8 cellular contexts compared by ENCODE assay signal in genomic region chr5:152349683-152350526, GRCh38. TPM values are rescaled to one million over a fixed set of nuclear protein-coding genes. Genes with fewer than 3 reads are reported as not detected.
A peak's percentile ranks its signal among the peaks of the same experiment; 100 is the strongest.
DNase-seq lines count a peak whose midpoint lies in the region; ATAC-seq and TF ChIP-seq lines count a peak whose summit lies in the region.

No MANE protein-coding gene starts in this region.

- H3K9me3 ChIP-seq in OCI-LY7 (ENCODE audit: low read length) (no peaks in the 10 kb centered on the region), mammary epithelial cell (replicated peaks; ENCODE audit: insufficient read depth, low read length) (no peaks in the 10 kb centered on the region), left lung (no peaks in the 10 kb centered on the region), transverse colon (no peaks in the 10 kb centered on the region)

- POLR2A ChIA-PET in OCI-LY7 (lab: Charles Lee) = interaction anchor here (0.5 to 0.8 kb wide), 3 partner anchors 136 to 168 kb away, joined by 3 read pairs; no protein-coding TSS in a partner anchor

- H3K36me3 ChIP-seq in OCI-LY7 (ENCODE audit: insufficient read depth, low read length) (no peaks in the 10 kb centered on the region), mammary epithelial cell (ENCODE audit: insufficient read depth, low read length) (no peaks in the 10 kb centered on the region), left lung (no peaks in the 10 kb centered on the region), transverse colon (no peaks in the 10 kb centered on the region)

- no peaks in the 10 kb centered on the region for H3K4me1 ChIP-seq in OCI-LY7 (ENCODE audit: insufficient read depth, low read length, poor library complexity, severe bottlenecking)
- no peaks in the 10 kb centered on the region for H3K4me1 ChIP-seq in mammary epithelial cell (ENCODE audit: insufficient read depth, low read length)
- H3K4me1 ChIP-seq in left lung = no peaks in the 10 kb centered on the region
- no peaks in the 10 kb centered on the region for H3K4me1 ChIP-seq in transverse colon

- no peak for TF ChIP-seq POLR2A in transverse colon (IDR thresholded peaks at IDR 0.05)

- CTCF ChIA-PET in OCI-LY7 (lab: Charles Lee; ENCODE audit: unreplicated experiment) = interaction anchor here (1.4 kb wide), 1 partner anchor 524 kb away, joined by 4 read pairs; no protein-coding TSS in a partner anchor
- CTCF ChIA-PET in mammary epithelial cell (lab: Charles Lee; ENCODE audit: low non-redundant PET) = interaction anchor here (0.6 kb wide), 2 partner anchors 15 to 168 kb away, joined by 3 read pairs; no protein-coding TSS in a partner anchor

- TF ChIP-seq CTCF in OCI-LY7 (conservative IDR thresholded peaks at IDR 0.05; ENCODE audit: low read length) (peak; percentile 90), mammary epithelial cell (conservative IDR thresholded peaks at IDR 0.05 in 1 of 2, IDR thresholded peaks at IDR 0.05 in 1 of 2; ENCODE audit: extremely low read depth in 1 of 2, insufficient read depth in 1 of 2, low read depth in 1 of 2, low read length in 2 of 2) (peak; percentile 94 to 97), left lung (IDR thresholded peaks at IDR 0.05) (peak; percentile 72 to 77), transverse colon (IDR thresholded peaks at IDR 0.05) (peak; percentile 40 to 74 (median 55))

- dilution Hi-C loops in mammary epithelial cell (cut with HindIII; ENCODE audit: low sequenced_read_pairs) = loop anchor here (5.0 kb wide), 1 partner anchor 83 kb away; no protein-coding TSS in a partner anchor

- no peaks in the 10 kb centered on the region for H3K79me2 ChIP-seq in OCI-LY7 (ENCODE audit: insufficient read depth, low read depth, low read length)
- H3K79me2 ChIP-seq in mammary epithelial cell (ENCODE audit: insufficient read depth, low read length) = no peaks in the 10 kb centered on the region

- no peak for TF ChIP-seq EP300 in transverse colon (IDR thresholded peaks at IDR 0.05; ENCODE audit: low read depth)

- no peak overlapping the region for H2AFZ ChIP-seq in OCI-LY7 (ENCODE audit: low read length)
- H2AFZ ChIP-seq in mammary epithelial cell (ENCODE audit: low read depth, low read length) = no peak overlapping the region

- intact Hi-C loops in OCI-LY7 (cut with micrococcal nuclease; ENCODE audit: unreplicated experiment) (loop anchor here (5.0 kb wide), 1 partner anchor 523 kb away; no protein-coding TSS in a partner anchor), mammary epithelial cell (cut with micrococcal nuclease) (loop anchor here (2.0 to 5.0 kb wide), 3 partner anchors 208 to 693 kb away; no protein-coding TSS in a partner anchor), left lung (cut with DNase I) (no loop called here), transverse colon (cut with DNase I; ENCODE audit: low total_unique reads) (no loop called here)

- H3K4me3 ChIP-seq in OCI-LY7 (ENCODE audit: low read depth, low read length, poor library complexity, severe bottlenecking) (no peak overlapping the region), mammary epithelial cell (replicated peaks in 1 of 3; ENCODE audit: insufficient read depth in 1 of 3, low read depth in 2 of 3, low read length in 3 of 3) (no peak overlapping the region), left lung (no peak overlapping the region), transverse colon (no peak overlapping the region)

- peak; percentile 79 for DNase-seq in DMS53 treated with DMSO at 0.1 percent for 48 hours (lab: John Stamatoyannopoulos, UW; ENCODE audit: unreplicated experiment)
- DNase-seq in OCI-LY7 (ENCODE audit: low spot score) = peak; percentile 37
- peak; percentile 24 for DNase-seq in mammary epithelial cell
- peak; percentile 39 to 44 for DNase-seq in left lung
- peak; percentile 8 for DNase-seq in transverse colon

- WGBS in mammary epithelial cell (ENCODE audit: low coverage, missing lambda C conversion rate) = 38% methylated on average over 8 of the region's 8 CpGs
- 9 to 27% methylated on average over 8 of the region's 8 CpGs for WGBS in transverse colon (ENCODE audit: low coverage in 1 of 2), 2 donors

- ATAC-seq in GM19324 (IDR thresholded peaks at IDR 0.05; ENCODE audit: low FRiP score, unreplicated experiment) (peak; percentile 78), HG03342 (IDR thresholded peaks at IDR 0.05; ENCODE audit: unreplicated experiment) (peak; percentile 94), left lung (peak; percentile 96), HG02588 (IDR thresholded peaks at IDR 0.05; ENCODE audit: unreplicated experiment) (no peak)

- in situ Hi-C loops in mammary epithelial cell (cut with MboI; ENCODE audit: low sequenced_read_pairs in 2 of 2) = no loop called here
- in situ Hi-C loops in transverse colon (cut with MboI; ENCODE audit: low pct_ligation_motif_present in 1 of 4, low pct_unique_long_range_greater_than_20kb in 1 of 4, low sequenced_read_pairs in 3 of 4) = no loop called here

- H3K27ac ChIP-seq in OCI-LY7 (ENCODE audit: low read depth, low read length, poor library complexity, severe bottlenecking) (no peak overlapping the region), mammary epithelial cell (ENCODE audit: insufficient read depth, low read depth, low read length) (no peak overlapping the region), left lung (no peak overlapping the region), transverse colon (no peak overlapping the region)

- H3K27me3 ChIP-seq in mammary epithelial cell (ENCODE audit: insufficient read depth, low read length) = no peaks in the 10 kb centered on the region
- no peaks in the 10 kb centered on the region for H3K27me3 ChIP-seq in left lung
- H3K27me3 ChIP-seq in transverse colon = no peaks in the 10 kb centered on the region

- no peak overlapping the region for H3K9ac ChIP-seq in mammary epithelial cell (ENCODE audit: insufficient read depth, low read length)

- H4K20me1 ChIP-seq in OCI-LY7 (ENCODE audit: insufficient read depth, low read length) (no peaks in the 10 kb centered on the region), mammary epithelial cell (ENCODE audit: insufficient read depth, low read length) (no peaks in the 10 kb centered on the region)

- no peaks in the 10 kb centered on the region for H3K9me2 ChIP-seq in OCI-LY7 (ENCODE audit: insufficient read depth, low read length)

- BruUV-seq in OCI-LY7 (replicated peaks; lab: Mats Ljungman, UMichigan) = no TSS peak
- BruUV-seq in mammary epithelial cell (replicated peaks; lab: Mats Ljungman, UMichigan) = no TSS peak

- no peak overlapping the region for H3K4me2 ChIP-seq in OCI-LY7 (ENCODE audit: low read length)
- H3K4me2 ChIP-seq in mammary epithelial cell (ENCODE audit: insufficient read depth, low read depth, low read length) = no peak overlapping the region

RNA-seq across cellular contexts. Expression of gene NMUR2, which starts 55.2 kb away (rescaled TPM):
- not detected in 2 replicates for total RNA-seq in OCI-LY7 (2014; rRNA removed; shearing (Covaris generic))
- total RNA-seq in OCI-LY7 (2022) (not detected in 2 replicates), mammary epithelial cell (not detected), left lung (1 to 10 TPM in 1 of 2 donors, under 1 TPM in 1; 0.81 to 1.3 TPM), transverse colon (not detected)
- not detected for polyA plus RNA-seq in mammary epithelial cell
- not detected for polyA minus RNA-seq in mammary epithelial cell

Comparison
In these comparisons a context has a peak if more than half of its experiments do, and no peak if none do; other contexts are left out.
1. DNase-seq: peak in every context shown above with its lines; median percentile 79 in DMS53 treated with DMSO at 0.1 percent for 48 hours; 42 in left lung; 37 in OCI-LY7; 24 in mammary epithelial cell; 8 in transverse colon.
2. intact Hi-C loops: an anchor here in OCI-LY7 (5.0 kb wide) and mammary epithelial cell (2.0 to 5.0 kb wide); none called in left lung and transverse colon.